18 cellular contexts compared by ENCODE assay signal in the genomic region with DNA sequence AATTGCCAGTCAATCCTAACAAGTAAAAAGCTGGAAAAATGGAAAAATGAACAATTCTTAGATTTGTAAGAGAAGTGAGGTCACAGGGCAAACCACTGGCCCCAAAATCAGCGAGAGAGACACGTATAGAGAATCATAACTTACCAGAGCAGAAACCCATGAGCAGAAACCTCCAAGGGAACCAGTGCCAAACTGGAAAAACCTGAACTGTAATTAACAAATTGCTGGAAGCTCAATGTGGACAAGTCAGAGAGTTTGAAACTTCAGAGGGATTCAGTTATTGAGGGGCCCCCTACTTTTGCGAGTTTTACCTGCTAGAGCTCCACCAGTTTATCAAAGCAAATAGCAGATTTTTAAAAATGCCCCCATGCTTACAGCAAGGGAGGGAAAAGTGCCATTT.
"Had no signal": no experiment of that assay in that cellular context is flagged by ENCODE, and none has a peak within 500 bp of the region (broad histone marks: within the 10 kb centered on the region; RNA-seq: fewer than 3 reads in every experiment).

No MANE protein-coding gene starts in this region.

- H3K27me3 ChIP-seq: heart left ventricle, ovary, testis, tibial nerve had no signal

- H3K4me1 ChIP-seq: testis, tibial nerve had no signal

- H3K9me3 ChIP-seq: ovary, testis, tibial nerve had no signal

- H3K36me3 ChIP-seq: heart left ventricle, ovary, tibial nerve had no signal

- H3K4me3 ChIP-seq: heart left ventricle, ovary, testis, tibial nerve had no signal

- DNase-seq: cerebellar nuclear complex; effector memory CD8-positive, alpha-beta T cell; foreskin melanocyte; heart left ventricle; hippocampal formation; mammary epithelial cell; natural killer cell; nucleus accumbens; ovary; right cardiac atrium; stimulated activated CD4-positive, alpha-beta T cell treated with anti-CD3 and anti-CD28 coated beads, Interleukin-2, amount 100 ng/mL, for 24 hours; stimulated activated CD4-positive, alpha-beta T cell treated with anti-CD3 and anti-CD28 coated beads, Interleukin-4, amount 100 ng/mL, for 4 hours; stimulated activated naive B cell treated with anti-CD40 and anti-IgM and Interleukin-4, amounts not matched to agents 10 μg/mL and 1 μg/mL and 100 μg/mL, for 72 hours; stimulated activated naive CD8-positive, alpha-beta T cell treated with anti-CD3 and anti-CD28 coated beads, Interleukin-15, amount 100 ng/mL, for 72 hours; testis had no signal

- ATAC-seq: effector memory CD8-positive, alpha-beta T cell; heart left ventricle; left lobe of liver; natural killer cell; right cardiac atrium; stimulated activated naive B cell treated with anti-CD40 and anti-IgM and Interleukin-4, amounts not matched to agents 10 μg/mL and 1 μg/mL and 100 μg/mL, for 72 hours; stimulated activated naive CD8-positive, alpha-beta T cell treated with anti-CD3 and anti-CD28 coated beads, Interleukin-15, amount 100 ng/mL, for 72 hours had no signal

- FAIRE-seq: colon had no signal

- H3K27ac ChIP-seq: heart left ventricle, ovary, testis, tibial nerve had no signal
